7 cellular contexts compared by ENCODE assay signal in the genomic region with DNA sequence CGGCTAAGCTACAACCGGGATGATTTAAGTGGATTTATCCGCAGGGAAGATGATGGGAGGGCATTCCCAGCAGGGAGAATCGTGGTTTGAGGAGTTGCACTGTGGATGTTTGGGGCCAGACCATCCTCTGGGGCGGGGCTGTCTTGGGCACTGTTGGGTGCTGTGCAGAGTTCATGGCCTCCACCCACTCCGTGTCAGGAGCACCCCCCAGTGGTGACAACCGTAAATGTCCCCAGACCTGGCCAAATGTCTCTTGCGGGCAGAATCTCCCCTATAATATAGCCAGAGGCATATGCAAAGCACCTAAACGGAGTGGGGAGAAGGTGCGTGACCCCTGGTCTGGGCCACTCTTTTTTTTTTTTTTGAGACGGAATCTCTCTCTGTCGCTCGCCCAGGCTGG.
A peak's percentile ranks its signal among the peaks of the same experiment; 100 is the strongest.
DNase-seq lines count a peak whose midpoint lies in the region; ATAC-seq and TF ChIP-seq lines count a peak whose summit lies in the region.

No MANE protein-coding gene starts in this region.

- peaks cover 6% of the 10 kb centered on the region for H3K36me3 Mint-ChIP-seq in activated naive CD4-positive, alpha-beta T cell treated with anti-CD3 and anti-CD28 coated beads, Interleukin-2, amount 10 ng/mL, durations not matched to agents 7 days and 5 days

- CTCF ChIA-PET in activated naive CD4-positive, alpha-beta T cell treated with anti-CD3 and anti-CD28 coated beads, Interleukin-2, amount 10 ng/mL, durations not matched to agents 7 days and 5 days (lab: Charles Lee): interaction anchor here (0.7 to 0.8 kb wide), 2 partner anchors 11 to 106 kb away, joined by 3 to 4 read pairs; no protein-coding TSS in a partner anchor

- DNase-seq in GM13977 (ENCODE audit: low spot score) (peak; percentile 81), RPMI8226 (peak; percentile 50), iPS-NIHi11 (ENCODE audit: low spot score) (peak; percentile 76)
- peak; percentile 68 for DNase-seq in activated naive CD4-positive, alpha-beta T cell treated with anti-CD3 and anti-CD28 coated beads, Interleukin-2, amount 10 ng/mL, durations not matched to agents 7 days and 5 days
- DNase-seq in stimulated activated CD8-positive, alpha-beta memory T cell treated with anti-CD3 and anti-CD28 coated beads, Interleukin-15, amount 100 ng/mL, for 24 hours (ENCODE audit: low read depth): peak; percentile 16

- ATAC-seq in GM18867 (IDR thresholded peaks at IDR 0.05; ENCODE audit: unreplicated experiment) (no peak), HG03108 (IDR thresholded peaks at IDR 0.05; ENCODE audit: unreplicated experiment) (no peak)

- H3K27ac Mint-ChIP-seq in activated naive CD4-positive, alpha-beta T cell treated with anti-CD3 and anti-CD28 coated beads, Interleukin-2, amount 10 ng/mL, durations not matched to agents 7 days and 5 days: no peak overlapping the region

- H3K9me3 Mint-ChIP-seq in activated naive CD4-positive, alpha-beta T cell treated with anti-CD3 and anti-CD28 coated beads, Interleukin-2, amount 10 ng/mL, durations not matched to agents 7 days and 5 days: no peaks in the 10 kb centered on the region

- in situ Hi-C loops in GM13977 (cut with MboI; ENCODE audit: low pct_unique_long_range_greater_than_20kb, low sequenced_read_pairs, unreplicated experiment): no loop called here

- peaks cover 17% of the 10 kb centered on the region for H3K4me1 Mint-ChIP-seq in activated naive CD4-positive, alpha-beta T cell treated with anti-CD3 and anti-CD28 coated beads, Interleukin-2, amount 10 ng/mL, durations not matched to agents 7 days and 5 days

- no peaks in the 10 kb centered on the region for H3K27me3 Mint-ChIP-seq in activated naive CD4-positive, alpha-beta T cell treated with anti-CD3 and anti-CD28 coated beads, Interleukin-2, amount 10 ng/mL, durations not matched to agents 7 days and 5 days

- no peak overlapping the region for H3K4me3 Mint-ChIP-seq in activated naive CD4-positive, alpha-beta T cell treated with anti-CD3 and anti-CD28 coated beads, Interleukin-2, amount 10 ng/mL, durations not matched to agents 7 days and 5 days

- peak; percentile 70 for TF ChIP-seq CTCF in GM13977 (IDR thresholded peaks at IDR 0.05; ENCODE audit: extremely low read depth, insufficient read depth, missing control alignments)

Comparison
In these comparisons a context has a peak if more than half of its experiments do, and no peak if none do; other contexts are left out.
1. DNase-seq: peak in every context shown above with its lines; median percentile 81 in GM13977; 76 in iPS-NIHi11; 68 in activated naive CD4-positive, alpha-beta T cell treated with anti-CD3 and anti-CD28 coated beads, Interleukin-2, amount 10 ng/mL, durations not matched to agents 7 days and 5 days; 50 in RPMI8226; 16 in stimulated activated CD8-positive, alpha-beta memory T cell treated with anti-CD3 and anti-CD28 coated beads, Interleukin-15, amount 100 ng/mL, for 24 hours.